22 cellular contexts compared by ENCODE assay signal in the genomic region with DNA sequence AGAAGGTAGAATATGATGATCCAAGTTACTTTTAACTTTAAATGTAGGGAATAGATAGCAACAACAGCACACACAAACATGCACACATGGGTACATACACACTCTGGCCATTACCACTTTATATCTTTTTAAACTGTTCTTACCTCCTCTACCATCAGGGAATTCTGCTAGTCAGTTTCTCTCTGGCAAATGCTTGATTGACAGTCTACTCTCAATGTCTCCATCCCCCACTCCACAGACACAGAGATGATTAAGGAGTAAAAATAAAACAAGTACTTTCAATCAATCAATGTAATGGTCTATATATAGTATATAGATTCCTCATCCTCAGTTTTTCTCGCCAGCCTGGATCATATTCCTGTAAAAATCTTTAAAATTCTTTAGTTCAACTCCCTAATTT. TPM values are rescaled to one million over a fixed set of nuclear protein-coding genes. Genes with fewer than 3 reads are reported as not detected.
DNase-seq lines count a peak whose midpoint lies in the region; ATAC-seq and TF ChIP-seq lines count a peak whose summit lies in the region.
"Had no signal": no experiment of that assay in that cellular context is flagged by ENCODE, and none has a peak within 500 bp of the region (broad histone marks: within the 10 kb centered on the region; RNA-seq: fewer than 3 reads in every experiment).

No MANE protein-coding gene starts in this region.

- H3K9ac ChIP-seq in HUES48 (ENCODE audit: low read depth, low read length): no peak overlapping the region
- H3K9ac ChIP-seq: BLaER1 treated with 17β-estradiol and CSF1 and Interleukin-3, amounts not matched to agents 10 nM and 100 nM had no signal

- 87% methylated on average over 1 of the region's 1 CpG for WGBS in right cardiac atrium
- 90% methylated on average over 1 of the region's 1 CpG for WGBS in esophagus muscularis mucosa

- H3K9me3 ChIP-seq in cardiac muscle cell (ENCODE audit: low read depth) (no peaks in the 10 kb centered on the region), right cardiac atrium (ENCODE audit: control insufficient read depth, low read length) (no peaks in the 10 kb centered on the region), HUES48 (ENCODE audit: control insufficient read depth, insufficient read depth, low read length) (no peaks in the 10 kb centered on the region), esophagus muscularis mucosa (no peaks in the 10 kb centered on the region), A673 (ENCODE audit: low read depth, low read length, poor library complexity, severe bottlenecking) (no peaks in the 10 kb centered on the region)
- H3K9me3 ChIP-seq: BE2C had no signal

- H3K4me1 ChIP-seq in cardiac muscle cell (ENCODE audit: low read depth) (peaks cover 15% of the 10 kb centered on the region), right cardiac atrium (ENCODE audit: control insufficient read depth, insufficient read depth, low read length) (no peaks in the 10 kb centered on the region), HUES48 (ENCODE audit: control insufficient read depth, insufficient read depth, low read length) (peaks cover 17% of the 10 kb centered on the region), esophagus muscularis mucosa (peaks cover 0 to 19% (median 10%) of the 10 kb centered on the region in 4 donors), A673 (ENCODE audit: insufficient read depth, low read length, poor library complexity, severe bottlenecking) (no peaks in the 10 kb centered on the region)

- DNase-seq in cardiac muscle cell (ENCODE audit: low read depth in 1 of 2, low spot score in 1 of 2) (no peak), right cardiac atrium (no peak), esophagus muscularis mucosa (ENCODE audit: extremely low spot score) (peak; percentile 14), osteocyte (ENCODE audit: extremely low spot score, unreplicated experiment) (no peak), iPS-NIHi7 (ENCODE audit: extremely low spot score) (no peak), A673 (ENCODE audit: low spot score) (no peak)
- DNase-seq: ACHN; AML-193; BE2C; Calu3; CD4-positive, alpha-beta memory T cell; COR-L47; DMS53; DMS79 treated with DMSO at 0.1 percent for 48 hours; H7; HFFc6 had no signal

- BruUV-seq in A673 (replicated peaks; lab: Mats Ljungman, UMichigan): no TSS peak

- no peaks in the 10 kb centered on the region for H3K9me3 Mint-ChIP-seq in osteocyte (ENCODE audit: unreplicated experiment)
- H3K9me3 Mint-ChIP-seq: CD4-positive, alpha-beta memory T cell; HFFc6 had no signal

- TF ChIP-seq CTCF in cardiac muscle cell (IDR thresholded peaks at IDR 0.05; ENCODE audit: low read depth, low read length) (no peak), esophagus muscularis mucosa (IDR thresholded peaks at IDR 0.05) (no peak), osteocyte (IDR thresholded peaks at IDR 0.05) (no peak), A673 (conservative IDR thresholded peaks at IDR 0.05; ENCODE audit: low read depth, low read length) (no peak)

- H3K4me3 Mint-ChIP-seq in osteocyte (ENCODE audit: unreplicated experiment): no peak overlapping the region
- H3K4me3 Mint-ChIP-seq: CD14-positive monocyte; CD4-positive, alpha-beta memory T cell; HFFc6 had no signal

- POLR2A ChIA-PET in A673 (lab: Charles Lee; ENCODE audit: low non-redundant PET): no interaction called here

- no peaks in the 10 kb centered on the region for H3K27me3 Mint-ChIP-seq in osteocyte (ENCODE audit: unreplicated experiment)
- H3K27me3 Mint-ChIP-seq: CD4-positive, alpha-beta memory T cell had no signal

- H3K27me3 ChIP-seq in cardiac muscle cell (no peaks in the 10 kb centered on the region), right cardiac atrium (ENCODE audit: control insufficient read depth, insufficient read depth) (no peaks in the 10 kb centered on the region), HUES48 (ENCODE audit: control insufficient read depth, insufficient read depth, low read length) (no peaks in the 10 kb centered on the region), esophagus muscularis mucosa (no peaks in the 10 kb centered on the region), A673 (replicated peaks; ENCODE audit: insufficient read depth, low read depth, low read length, poor library complexity) (no peaks in the 10 kb centered on the region)
- H3K27me3 ChIP-seq: BE2C; BLaER1 treated with 17β-estradiol and CSF1 and Interleukin-3, amounts not matched to agents 10 nM and 100 nM had no signal

- ATAC-seq in right cardiac atrium (no peak), GM18519 (IDR thresholded peaks at IDR 0.05; ENCODE audit: low FRiP score, unreplicated experiment) (no peak)
- ATAC-seq: HCT116 had no signal

- peaks cover 2% of the 10 kb centered on the region for H3K36me3 Mint-ChIP-seq in osteocyte (ENCODE audit: unreplicated experiment)

- H3K4me3 ChIP-seq in cardiac muscle cell: no peak overlapping the region
- H3K4me3 ChIP-seq in right cardiac atrium (ENCODE audit: low read length): no peak overlapping the region
- H3K4me3 ChIP-seq in HUES48 (ENCODE audit: low read depth, low read length): no peak overlapping the region
- H3K4me3 ChIP-seq in esophagus muscularis mucosa: no peak overlapping the region
- H3K4me3 ChIP-seq in A673 (ENCODE audit: low read depth, low read length, poor library complexity, severe bottlenecking): no peak overlapping the region
- H3K4me3 ChIP-seq: BLaER1 treated with 17β-estradiol and CSF1 and Interleukin-3, amounts not matched to agents 10 nM and 100 nM had no signal

- intact Hi-C loops in right cardiac atrium (cut with DNase I): no loop called here
- intact Hi-C loops in esophagus muscularis mucosa (cut with DNase I): no loop called here
- intact Hi-C loops in A673 (cut with micrococcal nuclease; ENCODE audit: unreplicated experiment): no loop called here

- H3K4me1 Mint-ChIP-seq in osteocyte (ENCODE audit: unreplicated experiment): no peaks in the 10 kb centered on the region

- H3K27ac ChIP-seq in cardiac muscle cell: peak overlapping the region; percentile 34
- H3K27ac ChIP-seq in right cardiac atrium (ENCODE audit: low read length): no peak overlapping the region
- peak overlapping the region; percentile 22 for H3K27ac ChIP-seq in HUES48 (ENCODE audit: low read depth, low read length)
- no peak overlapping the region for H3K27ac ChIP-seq in esophagus muscularis mucosa (replicated peaks in 1 of 4)
- H3K27ac ChIP-seq in A673 (ENCODE audit: low read depth, low read length, poor library complexity, severe bottlenecking): no peak overlapping the region
- H3K27ac ChIP-seq: 22Rv1; BLaER1 treated with 17β-estradiol and CSF1 and Interleukin-3, amounts not matched to agents 10 nM and 100 nM had no signal

- H3K27ac Mint-ChIP-seq in osteocyte (ENCODE audit: unreplicated experiment): peak overlapping the region; percentile 2
- H3K27ac Mint-ChIP-seq: CD14-positive monocyte, HFFc6 had no signal

- H3K36me3 ChIP-seq in cardiac muscle cell: no peaks in the 10 kb centered on the region
- no peaks in the 10 kb centered on the region for H3K36me3 ChIP-seq in HUES48 (ENCODE audit: control insufficient read depth, insufficient read depth, low read length)
- H3K36me3 ChIP-seq in esophagus muscularis mucosa: peaks cover 0 to 3% (median 0%) of the 10 kb centered on the region in 4 donors
- H3K36me3 ChIP-seq in A673 (ENCODE audit: insufficient read depth, low read length, poor library complexity, severe bottlenecking): no peaks in the 10 kb centered on the region
- H3K36me3 ChIP-seq: BE2C had no signal

- CTCF ChIA-PET in A673 (lab: Charles Lee): no interaction called here

- no peak for TF ChIP-seq EP300 in esophagus muscularis mucosa (IDR thresholded peaks at IDR 0.05)

- no peak for TF ChIP-seq POLR2A in esophagus muscularis mucosa (IDR thresholded peaks at IDR 0.05; ENCODE audit: low read depth)

RNA-seq across cellular contexts. Expression of gene STRN3, which starts 16.1 kb away (rescaled TPM):
- total RNA-seq in cardiac muscle cell (44.6 and 57.3 TPM in 2 replicates), right cardiac atrium (10 to 100 TPM; 45.9 to 57.9 (median 50.0) TPM), esophagus muscularis mucosa (10 to 100 TPM; 54.5 to 90.1 (median 68.9) TPM), osteocyte (38.7 and 40.4 TPM in 2 replicates), A673 (2021) (40.2 and 44.2 TPM in 2 replicates)
- polyA plus RNA-seq in cardiac muscle cell (17.5 and 18.1 TPM in 2 replicates), right cardiac atrium (16.8 TPM)

RNA-seq across cellular contexts. Expression of gene AP4S1, which starts 16.9 kb away (rescaled TPM):
- total RNA-seq in cardiac muscle cell: 5.9 and 8.2 TPM in 2 replicates
- polyA plus RNA-seq in cardiac muscle cell: 10.5 and 16.9 TPM in 2 replicates
- 10 to 100 TPM in 1 of 4 donors, 1 to 10 TPM in 3; 8.1 to 10.9 (median 9.2) TPM for total RNA-seq in right cardiac atrium
- 11.5 TPM for polyA plus RNA-seq in right cardiac atrium
- 10 to 100 TPM in 2 of 4 donors, 1 to 10 TPM in 2; 5.0 to 12.3 (median 9.3) TPM for total RNA-seq in esophagus muscularis mucosa
- 5.2 and 6.3 TPM in 2 replicates for total RNA-seq in osteocyte
- total RNA-seq in A673 (2021): 8.3 and 8.6 TPM in 2 replicates

Comparison
In these comparisons a context has a peak if more than half of its experiments do, and no peak if none do; other contexts are left out.
1. H3K27ac ChIP-seq: peak in cardiac muscle cell (single experiment) and HUES48 (single experiment); none in right cardiac atrium (single experiment), esophagus muscularis mucosa (0 of 4) and A673 (single experiment).